ENCODE assay signal across 23 cellular contexts in genomic region chr4:150328496-150328895, GRCh38.
"Had no signal": no experiment of that assay in that cellular context is flagged by ENCODE, and none has a peak within 500 bp of the region (broad histone marks: within the 10 kb centered on the region; RNA-seq: fewer than 3 reads in every experiment).

No MANE protein-coding gene starts in this region.

- DNase-seq: activated B cell treated with CpG ODN at 0.5 μM for 24 hours; activated CD4-positive, alpha-beta memory T cell treated with anti-CD3 and anti-CD28 coated beads for 36 hours; activated CD4-positive, alpha-beta T cell treated with anti-CD3 and anti-CD28 coated beads for 1 hour; activated CD4-positive, alpha-beta T cell treated with anti-CD3 and anti-CD28 coated beads, Interleukin-2, amount 10 ng/mL, durations not matched to agents 7 days and 5 days; activated CD8-positive, alpha-beta memory T cell treated with anti-CD3 and anti-CD28 coated beads for 24 hours; activated gamma-delta T cell treated with Interleukin-2 at 50 U/mL for 16 hours; activated naive CD4-positive, alpha-beta T cell treated with anti-CD3 and anti-CD28 coated beads, Interleukin-2, amount 10 ng/mL, durations not matched to agents 7 days and 5 days; activated naive CD8-positive, alpha-beta T cell treated with anti-CD3 and anti-CD28 coated beads for 36 hours; activated T-cell treated with anti-CD3 and anti-CD28 coated beads, Interleukin-2, amount 50 U/mL, for 4 hours; cerebellar nuclear complex; NCI-H1105; NCI-H1436; NCI-H187; NCI-H2081; NCI-H510A treated with DMSO at 0.1 percent for 48 hours; NCI-H69; RPMI8226 had no signal

- ATAC-seq: activated T-cell treated with anti-CD3 and anti-CD28 coated beads, Interleukin-2, amount 50 U/mL, for 4 hours; Panc1; Right ventricle myocardium inferior; SK-N-SH treated with all-trans-retinoic acid at 6 μM for 48 hours had no signal

- H3K4me3 ChIP-seq: SJSA1 had no signal

- FAIRE-seq: colon, TTC549 had no signal

- H3K27me3 ChIP-seq: SJSA1 had no signal

- H3K36me3 ChIP-seq: SJSA1 had no signal

- H3K27ac ChIP-seq: SJSA1 had no signal

- H3K9me3 ChIP-seq: SJSA1 had no signal
